In genomic region chr4:127559981-127560380, GRCh38 we compare ENCODE assay signal across 24 cellular contexts.
"Had no signal": no experiment of that assay in that cellular context is flagged by ENCODE, and none has a peak within 500 bp of the region (broad histone marks: within the 10 kb centered on the region; RNA-seq: fewer than 3 reads in every experiment).

No MANE protein-coding gene starts in this region.

- H3K4me1 ChIP-seq: left ventricle myocardium inferior, neural progenitor cell, right atrium auricular region, right lobe of liver, testis, tibial artery, uterus had no signal

- H3K27me3 Mint-ChIP-seq: naive B cell; progenitor cell of endocrine pancreas; stimulated activated naive B cell treated with anti-CD40 and anti-IgM and Interleukin-4, amounts not matched to agents 10 μg/mL and 1 μg/mL and 100 μg/mL, for 72 hours; stimulated activated naive CD8-positive, alpha-beta T cell treated with anti-CD3 and anti-CD28 coated beads, Interleukin-15, Interleukin-2, amounts not matched to agents 100 ng/mL and 50 ng/mL, for 24 hours had no signal

- H3K4me3 ChIP-seq: left ventricle myocardium inferior, lung, neural progenitor cell, ovary, right atrium auricular region, right lobe of liver, smooth muscle cell, testis, tibial artery, uterus had no signal

- H3K4me3 Mint-ChIP-seq: mesothelial cell of epicardium; naive B cell; nephron progenitor cell; neural progenitor cell; stimulated activated naive B cell treated with anti-CD40 and anti-IgM and Interleukin-4, amounts not matched to agents 10 μg/mL and 1 μg/mL and 100 μg/mL, for 72 hours; stimulated activated naive CD8-positive, alpha-beta T cell treated with anti-CD3 and anti-CD28 coated beads, Interleukin-15, Interleukin-2, amounts not matched to agents 100 ng/mL and 50 ng/mL, for 24 hours had no signal

- H3K9me3 Mint-ChIP-seq: mesothelial cell of epicardium; nephron progenitor cell; neural progenitor cell; stimulated activated naive CD8-positive, alpha-beta T cell treated with anti-CD3 and anti-CD28 coated beads, Interleukin-15, Interleukin-2, amounts not matched to agents 100 ng/mL and 50 ng/mL, for 24 hours had no signal

- H3K9me3 ChIP-seq: left ventricle myocardium inferior, ovary, right atrium auricular region, right lobe of liver, testis, tibial artery, uterus had no signal

- H3K27me3 ChIP-seq: neural progenitor cell, ovary, right atrium auricular region, right lobe of liver, testis, tibial artery, uterus had no signal

- H3K27ac Mint-ChIP-seq: mesothelial cell of epicardium; nephron progenitor cell; neural progenitor cell; progenitor cell of endocrine pancreas; stimulated activated naive B cell treated with anti-CD40 and anti-IgM and Interleukin-4, amounts not matched to agents 10 μg/mL and 1 μg/mL and 100 μg/mL, for 72 hours; stimulated activated naive CD8-positive, alpha-beta T cell treated with anti-CD3 and anti-CD28 coated beads, Interleukin-15, Interleukin-2, amounts not matched to agents 100 ng/mL and 50 ng/mL, for 24 hours had no signal

- DNase-seq: head of caudate nucleus; hippocampal formation; left ventricle myocardium inferior; mesendoderm; naive B cell; nephron progenitor cell; ovary; right lobe of liver; stimulated activated CD4-positive, alpha-beta T cell treated with anti-CD3 and anti-CD28 coated beads, Interleukin-1b, Interleukin-23, amount 100 ng/mL, for 48 hours; stimulated activated CD4-positive, alpha-beta T cell treated with anti-CD3 and anti-CD28 coated beads, Interleukin-2, amount 100 ng/mL, for 48 hours; stimulated activated CD4-positive, alpha-beta T cell treated with anti-CD3 and anti-CD28 coated beads, Interleukin-4, amount 100 ng/mL, for 4 hours; stimulated activated CD8-positive, alpha-beta memory T cell treated with anti-CD3 and anti-CD28 coated beads, Interleukin-4, amount 100 ng/mL, for 48 hours; stimulated activated naive B cell treated with anti-CD40 and anti-IgM and Interleukin-4, amounts not matched to agents 10 μg/mL and 1 μg/mL and 100 μg/mL, for 72 hours; testis; tibial artery; trophoblast cell; uterus had no signal

- H3K27ac ChIP-seq: left ventricle myocardium inferior, neural progenitor cell, ovary, right atrium auricular region, right lobe of liver, testis, tibial artery, uterus had no signal

- H3K4me1 Mint-ChIP-seq: mesothelial cell of epicardium; naive B cell; nephron progenitor cell; neural progenitor cell; stimulated activated naive B cell treated with anti-CD40 and anti-IgM and Interleukin-4, amounts not matched to agents 10 μg/mL and 1 μg/mL and 100 μg/mL, for 72 hours had no signal

- H3K36me3 Mint-ChIP-seq: mesothelial cell of epicardium; naive B cell; neural progenitor cell; stimulated activated naive B cell treated with anti-CD40 and anti-IgM and Interleukin-4, amounts not matched to agents 10 μg/mL and 1 μg/mL and 100 μg/mL, for 72 hours had no signal

- H3K36me3 ChIP-seq: left ventricle myocardium inferior, neural progenitor cell, ovary, right atrium auricular region, right lobe of liver, tibial artery, uterus had no signal
